In the genomic region with DNA sequence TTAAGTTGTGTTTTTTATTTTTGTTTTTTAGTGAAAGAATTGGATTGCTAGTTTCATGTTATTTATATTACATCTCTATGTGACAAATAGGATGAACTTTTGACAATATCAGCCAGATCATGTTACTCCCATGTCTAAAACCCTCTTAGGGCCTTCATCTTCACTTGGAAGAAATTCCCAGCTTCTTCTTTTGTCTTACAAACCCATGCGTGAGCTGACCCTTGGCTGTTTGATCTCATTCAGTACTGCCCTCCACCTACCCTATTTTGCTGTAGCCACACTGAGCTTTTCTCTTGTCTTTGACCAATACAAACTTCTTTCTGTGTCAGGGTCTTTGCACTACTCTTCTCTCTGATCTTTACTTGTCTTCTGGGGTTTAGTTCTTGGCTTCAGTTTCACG, we compare ENCODE assay signal across 25 cellular contexts.
"Had no signal": no experiment of that assay in that cellular context is flagged by ENCODE, and none has a peak within 500 bp of the region (broad histone marks: within the 10 kb centered on the region; RNA-seq: fewer than 3 reads in every experiment).

No MANE protein-coding gene starts in this region.

- H3K27me3 ChIP-seq: gastrocnemius medialis, neutrophil, right lobe of liver, suprapubic skin, transverse colon, upper lobe of right lung, uterus had no signal

- H3K27ac ChIP-seq: epithelial cell of prostate, gastrocnemius medialis, neutrophil, parathyroid adenoma, right lobe of liver, suprapubic skin, transverse colon, upper lobe of right lung, uterus had no signal

- H3K4me1 ChIP-seq: parathyroid adenoma, suprapubic skin, transverse colon, upper lobe of right lung, uterus had no signal

- H2AFZ ChIP-seq: parathyroid adenoma had no signal

- H3K4me3 ChIP-seq: gastrocnemius medialis, lung, right lobe of liver, suprapubic skin, transverse colon, upper lobe of right lung, uterus had no signal

- H3K9ac ChIP-seq: parathyroid adenoma had no signal

- ATAC-seq: esophagus mucosa; gastrocnemius medialis; left lobe of liver; natural killer cell; right lobe of liver; stimulated activated naive CD8-positive, alpha-beta T cell treated with anti-CD3 and anti-CD28 coated beads, Interleukin-15, amount 100 ng/mL, for 72 hours; upper lobe of right lung had no signal

- FAIRE-seq: kidney, small intestine had no signal

- H3K36me3 ChIP-seq: uterus had no signal

- DNase-seq: cortex of kidney; effector CD4-positive, alpha-beta T cell; foreskin fibroblast; gastrocnemius medialis; head of caudate nucleus; kidney; natural killer cell; right lobe of liver; small intestine; stimulated activated CD4-positive, alpha-beta T cell treated with anti-CD3 and anti-CD28 coated beads, Interleukin-12 subunit alpha, Interleukin-12 subunit beta, amount 100 ng/mL, for 4 hours; stimulated activated CD4-positive, alpha-beta T cell treated with anti-CD3 and anti-CD28 coated beads, Interleukin-1b, Interleukin-23, amount 100 ng/mL, for 48 hours; stimulated activated CD4-positive, alpha-beta T cell treated with anti-CD3 and anti-CD28 coated beads, Interleukin-4, amount 100 ng/mL, for 1 hour; stimulated activated CD8-positive, alpha-beta memory T cell treated with anti-CD3 and anti-CD28 coated beads, Interleukin-4, amount 100 ng/mL, for 48 hours; stimulated activated naive CD4-positive, alpha-beta T cell; stimulated activated naive CD8-positive, alpha-beta T cell treated with anti-CD3 and anti-CD28 coated beads, Interleukin-15, amount 100 ng/mL, for 72 hours; transverse colon; upper lobe of right lung; uterus had no signal

- H3K9me3 ChIP-seq: gastrocnemius medialis, neutrophil, right lobe of liver, suprapubic skin, transverse colon, upper lobe of right lung, uterus had no signal
